9 cellular contexts compared by ENCODE assay signal in the genomic region with DNA sequence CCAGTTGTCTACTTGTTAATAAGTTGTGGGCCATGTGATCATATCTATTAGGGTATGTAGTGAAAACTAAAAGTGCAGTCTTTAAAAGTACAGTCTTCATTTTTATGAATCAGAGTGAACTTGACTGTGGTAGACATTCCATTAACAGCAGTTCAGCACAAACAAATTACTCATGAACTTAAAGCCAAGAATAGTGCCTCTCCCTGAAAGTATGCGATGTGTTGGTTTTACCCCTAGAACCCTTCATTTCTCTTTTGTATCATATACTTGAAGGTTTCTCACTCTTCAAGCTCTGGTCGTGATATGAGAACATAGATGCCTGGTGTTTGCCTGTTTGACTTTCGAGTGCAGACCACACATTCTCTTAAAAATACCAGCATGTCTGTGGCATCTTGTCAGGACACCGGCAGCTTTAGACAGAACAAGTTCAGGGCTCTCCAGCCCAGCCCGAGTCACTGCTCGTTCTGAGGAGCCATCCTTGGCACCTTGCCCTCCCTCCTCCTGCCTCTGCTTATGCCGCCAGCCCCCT.
DNase-seq lines count a peak whose midpoint lies in the region; ATAC-seq and TF ChIP-seq lines count a peak whose summit lies in the region.
"Had no signal": no experiment of that assay in that cellular context is flagged by ENCODE, and none has a peak within 500 bp of the region (broad histone marks: within the 10 kb centered on the region; RNA-seq: fewer than 3 reads in every experiment).

No MANE protein-coding gene starts in this region.

- 54% methylated on average over 5 of the region's 7 CpGs for WGBS in SK-N-SH (ENCODE audit: low lambda C conversion rate)

- H3K9ac ChIP-seq in SK-N-SH = peak overlapping the region; percentile 19; the same call in 1 of the 2 replicates

- no peaks in the 10 kb centered on the region for H3K9me2 ChIP-seq in SK-N-SH

- no peak overlapping the region for H2AFZ ChIP-seq in SK-N-SH (ENCODE audit: low read depth)

- ATAC-seq in GM21529 (IDR thresholded peaks at IDR 0.05; ENCODE audit: unreplicated experiment) (peak; percentile 44), HG03439 (IDR thresholded peaks at IDR 0.05; ENCODE audit: unreplicated experiment) (no peak)

- peaks cover 21% of the 10 kb centered on the region for H3F3A ChIP-seq in SK-N-SH (replicated peaks; ENCODE audit: insufficient read depth)

- POLR2A ChIA-PET in SK-N-SH (lab: Yijun Ruan, JAX) = no interaction called here

- H4K20me1 ChIP-seq in SK-N-SH (ENCODE audit: insufficient read depth) = no peaks in the 10 kb centered on the region

- H3K36me3 ChIP-seq in SK-N-SH (replicated peaks in 1 of 2; ENCODE audit: control insufficient read depth in 1 of 2, insufficient read depth in 2 of 2, low read length in 1 of 2) = no peaks in the 10 kb centered on the region
- no peaks in the 10 kb centered on the region for H3K36me3 ChIP-seq in kidney epithelial cell (ENCODE audit: control insufficient read depth, insufficient read depth, low read length)
- no peaks in the 10 kb centered on the region for H3K36me3 ChIP-seq in tibial artery

- H3K79me2 ChIP-seq in SK-N-SH (ENCODE audit: insufficient read depth) = no peaks in the 10 kb centered on the region

- peak overlapping the region in 1 of 2 experiments; percentile 3; a peak in 2 of 4 replicates for H3K4me3 ChIP-seq in SK-N-SH (ENCODE audit: low read depth in 2 of 2, low read length in 1 of 2)
- no peak overlapping the region for H3K4me3 ChIP-seq in kidney epithelial cell (ENCODE audit: low read depth, low read length)
- H3K4me3 ChIP-seq in tibial artery = no peak overlapping the region
- H3K4me3 ChIP-seq: dorsolateral prefrontal cortex had no signal

- intact Hi-C loops in tibial artery (cut with DNase I; ENCODE audit: low total_unique reads) = no loop called here

- H3K9me3 ChIP-seq in SK-N-SH (no peaks in the 10 kb centered on the region), tibial artery (no peaks in the 10 kb centered on the region)

- H3K27me3 ChIP-seq in SK-N-SH (ENCODE audit: insufficient read depth) = no peaks in the 10 kb centered on the region
- H3K27me3 ChIP-seq in kidney epithelial cell (ENCODE audit: control insufficient read depth, insufficient read depth, low read length) = no peaks in the 10 kb centered on the region
- H3K27me3 ChIP-seq in tibial artery = no peaks in the 10 kb centered on the region
- H3K27me3 ChIP-seq: dorsolateral prefrontal cortex had no signal

- TF ChIP-seq EP300 in SK-N-SH (IDR thresholded peaks at IDR 0.05; ENCODE audit: borderline replicate concordance in 1 of 2, low read depth in 1 of 2, low read length in 1 of 2) = no peak

- peak; percentile 78 for DNase-seq in GM03348 (ENCODE audit: low spot score)
- no peak for DNase-seq in SK-N-SH
- peak; percentile 61 for DNase-seq in kidney epithelial cell (ENCODE audit: low read depth)
- no peak for DNase-seq in activated CD4-positive, CD25-positive, alpha-beta regulatory T cell treated with anti-CD3 and anti-CD28 coated beads, Interleukin-2, amount 50 U/mL, for 72 hours
- DNase-seq in tibial artery = no peak
- DNase-seq in NCI-H128 (lab: John Stamatoyannopoulos, UW; ENCODE audit: unreplicated experiment) = no peak
- DNase-seq: dorsolateral prefrontal cortex had no signal

- no peak for TF ChIP-seq CTCF in SK-N-SH (IDR thresholded peaks at IDR 0.05)
- no peak for TF ChIP-seq CTCF in kidney epithelial cell (IDR thresholded peaks at IDR 0.05; ENCODE audit: insufficient read depth, low read length, poor library complexity, severe bottlenecking)
- TF ChIP-seq CTCF in tibial artery (IDR thresholded peaks at IDR 0.05) = no peak

- TF ChIP-seq RAD21 in SK-N-SH (IDR thresholded peaks at IDR 0.05; ENCODE audit: low read length) = no peak

- peak overlapping the region; percentile 61 for H3K4me2 ChIP-seq in SK-N-SH

- CTCF ChIA-PET in SK-N-SH (lab: Yijun Ruan, JAX) = interaction anchor here (0.6 kb wide), 1 partner anchor 23 kb away, joined by 3 read pairs; no protein-coding TSS in a partner anchor

- H3K4me1 ChIP-seq in SK-N-SH (ENCODE audit: control insufficient read depth in 1 of 2, insufficient read depth in 2 of 2, low read depth in 1 of 2, low read length in 1 of 2) (peaks cover 2 to 26% of the 10 kb centered on the region in 2 experiments), tibial artery (peaks cover 0 to 40% (median 10%) of the 10 kb centered on the region in 4 donors)

- H3K27ac ChIP-seq in SK-N-SH (ENCODE audit: low read depth in 2 of 2, low read length in 1 of 2) (peak overlapping the region; percentile 43 to 71), tibial artery (no peak overlapping the region)
- H3K27ac ChIP-seq: dorsolateral prefrontal cortex had no signal

TF ChIP-seq in SK-N-SH, 30 proteins besides CTCF, POLR2A, EP300 and RAD21:
- TF ChIP-seq, protein P1, sequence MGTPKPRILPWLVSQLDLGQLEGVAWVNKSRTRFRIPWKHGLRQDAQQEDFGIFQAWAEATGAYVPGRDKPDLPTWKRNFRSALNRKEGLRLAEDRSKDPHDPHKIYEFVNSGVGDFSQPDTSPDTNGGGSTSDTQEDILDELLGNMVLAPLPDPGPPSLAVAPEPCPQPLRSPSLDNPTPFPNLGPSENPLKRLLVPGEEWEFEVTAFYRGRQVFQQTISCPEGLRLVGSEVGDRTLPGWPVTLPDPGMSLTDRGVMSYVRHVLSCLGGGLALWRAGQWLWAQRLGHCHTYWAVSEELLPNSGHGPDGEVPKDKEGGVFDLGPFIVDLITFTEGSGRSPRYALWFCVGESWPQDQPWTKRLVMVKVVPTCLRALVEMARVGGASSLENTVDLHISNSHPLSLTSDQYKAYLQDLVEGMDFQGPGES (IDR thresholded peaks at IDR 0.05; ENCODE audit: low read depth, low read length) = no peak
- no peak for TF ChIP-seq ELF1 (IDR thresholded peaks at IDR 0.05)
- TF ChIP-seq RCOR1 (IDR thresholded peaks at IDR 0.05; ENCODE audit: low read length) = no peak
- TF ChIP-seq, protein P2, sequence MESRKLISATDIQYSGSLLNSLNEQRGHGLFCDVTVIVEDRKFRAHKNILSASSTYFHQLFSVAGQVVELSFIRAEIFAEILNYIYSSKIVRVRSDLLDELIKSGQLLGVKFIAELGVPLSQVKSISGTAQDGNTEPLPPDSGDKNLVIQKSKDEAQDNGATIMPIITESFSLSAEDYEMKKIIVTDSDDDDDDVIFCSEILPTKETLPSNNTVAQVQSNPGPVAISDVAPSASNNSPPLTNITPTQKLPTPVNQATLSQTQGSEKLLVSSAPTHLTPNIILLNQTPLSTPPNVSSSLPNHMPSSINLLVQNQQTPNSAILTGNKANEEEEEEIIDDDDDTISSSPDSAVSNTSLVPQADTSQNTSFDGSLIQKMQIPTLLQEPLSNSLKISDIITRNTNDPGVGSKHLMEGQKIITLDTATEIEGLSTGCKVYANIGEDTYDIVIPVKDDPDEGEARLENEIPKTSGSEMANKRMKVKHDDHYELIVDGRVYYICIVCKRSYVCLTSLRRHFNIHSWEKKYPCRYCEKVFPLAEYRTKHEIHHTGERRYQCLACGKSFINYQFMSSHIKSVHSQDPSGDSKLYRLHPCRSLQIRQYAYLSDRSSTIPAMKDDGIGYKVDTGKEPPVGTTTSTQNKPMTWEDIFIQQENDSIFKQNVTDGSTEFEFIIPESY (IDR thresholded peaks at IDR 0.05; ENCODE audit: borderline replicate concordance, low read depth) = no peak
- TF ChIP-seq, protein P3, sequence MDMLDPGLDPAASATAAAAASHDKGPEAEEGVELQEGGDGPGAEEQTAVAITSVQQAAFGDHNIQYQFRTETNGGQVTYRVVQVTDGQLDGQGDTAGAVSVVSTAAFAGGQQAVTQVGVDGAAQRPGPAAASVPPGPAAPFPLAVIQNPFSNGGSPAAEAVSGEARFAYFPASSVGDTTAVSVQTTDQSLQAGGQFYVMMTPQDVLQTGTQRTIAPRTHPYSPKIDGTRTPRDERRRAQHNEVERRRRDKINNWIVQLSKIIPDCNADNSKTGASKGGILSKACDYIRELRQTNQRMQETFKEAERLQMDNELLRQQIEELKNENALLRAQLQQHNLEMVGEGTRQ (IDR thresholded peaks at IDR 0.05; ENCODE audit: borderline replicate concordance, low read depth, low read length) = no peak
- TF ChIP-seq NFIC (IDR thresholded peaks at IDR 0.05; ENCODE audit: borderline replicate concordance) = no peak
- TF ChIP-seq JUND (IDR thresholded peaks at IDR 0.05) = 0 out of 2 replicates have a peak, but pooled peaks have one; percentile 22
- no peak for TF ChIP-seq FOXM1 (IDR thresholded peaks at IDR 0.05; ENCODE audit: low read depth)
- TF ChIP-seq FOSL2 (IDR thresholded peaks at IDR 0.05; ENCODE audit: borderline replicate concordance, low read depth) = peak; percentile 20; the same call in 1 of the 2 replicates
- TF ChIP-seq POLR2AphosphoS5 (IDR thresholded peaks at IDR 0.05; ENCODE audit: low read depth, low read length) = no peak
- TF ChIP-seq EZH2phosphoT487 (IDR thresholded peaks at IDR 0.05; ENCODE audit: borderline replicate concordance, low read depth) = no peak
- TF ChIP-seq, protein P4, sequence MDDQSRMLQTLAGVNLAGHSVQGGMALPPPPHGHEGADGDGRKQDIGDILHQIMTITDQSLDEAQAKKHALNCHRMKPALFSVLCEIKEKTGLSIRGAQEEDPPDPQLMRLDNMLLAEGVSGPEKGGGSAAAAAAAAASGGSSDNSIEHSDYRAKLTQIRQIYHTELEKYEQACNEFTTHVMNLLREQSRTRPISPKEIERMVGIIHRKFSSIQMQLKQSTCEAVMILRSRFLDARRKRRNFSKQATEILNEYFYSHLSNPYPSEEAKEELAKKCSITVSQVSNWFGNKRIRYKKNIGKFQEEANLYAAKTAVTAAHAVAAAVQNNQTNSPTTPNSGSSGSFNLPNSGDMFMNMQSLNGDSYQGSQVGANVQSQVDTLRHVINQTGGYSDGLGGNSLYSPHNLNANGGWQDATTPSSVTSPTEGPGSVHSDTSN (IDR thresholded peaks at IDR 0.05) = no peak
- TF ChIP-seq TAF1 (IDR thresholded peaks at IDR 0.05; ENCODE audit: borderline replicate concordance, low read depth, low read length) = no peak
- TF ChIP-seq, protein P5, sequence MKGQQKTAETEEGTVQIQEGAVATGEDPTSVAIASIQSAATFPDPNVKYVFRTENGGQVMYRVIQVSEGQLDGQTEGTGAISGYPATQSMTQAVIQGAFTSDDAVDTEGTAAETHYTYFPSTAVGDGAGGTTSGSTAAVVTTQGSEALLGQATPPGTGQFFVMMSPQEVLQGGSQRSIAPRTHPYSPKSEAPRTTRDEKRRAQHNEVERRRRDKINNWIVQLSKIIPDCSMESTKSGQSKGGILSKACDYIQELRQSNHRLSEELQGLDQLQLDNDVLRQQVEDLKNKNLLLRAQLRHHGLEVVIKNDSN (IDR thresholded peaks at IDR 0.05; ENCODE audit: borderline replicate concordance, low read depth) = peak; percentile 44; the same call in 1 of the 2 replicates
- no peak for TF ChIP-seq GATA2 (CRISPR knock-in tag; IDR thresholded peaks at IDR 0.05)
- no peak for TF ChIP-seq SMC3 (IDR thresholded peaks at IDR 0.05; ENCODE audit: low read depth, low read length)
- TF ChIP-seq RFX5 (IDR thresholded peaks at IDR 0.05; ENCODE audit: low read length) = no peak
- TF ChIP-seq TCF12 (IDR thresholded peaks at IDR 0.05) = no peak
- TF ChIP-seq RXRA (IDR thresholded peaks at IDR 0.05; ENCODE audit: borderline replicate concordance, low read depth) = no peak
TF ChIP-seq in SK-N-SH: peak in this region for 3.

Comparison
In these comparisons a context has a peak if more than half of its experiments do, and no peak if none do; other contexts are left out.
1. DNase-seq: peak in GM03348 (single experiment) and kidney epithelial cell (single experiment); none in SK-N-SH (single experiment), activated CD4-positive, CD25-positive, alpha-beta regulatory T cell treated with anti-CD3 and anti-CD28 coated beads, Interleukin-2, amount 50 U/mL, for 72 hours (single experiment), tibial artery (0 of 2) and NCI-H128 (single experiment).
2. H3K27ac ChIP-seq: peak in SK-N-SH (2 of 2); none in tibial artery (0 of 2).